In the genomic region with DNA sequence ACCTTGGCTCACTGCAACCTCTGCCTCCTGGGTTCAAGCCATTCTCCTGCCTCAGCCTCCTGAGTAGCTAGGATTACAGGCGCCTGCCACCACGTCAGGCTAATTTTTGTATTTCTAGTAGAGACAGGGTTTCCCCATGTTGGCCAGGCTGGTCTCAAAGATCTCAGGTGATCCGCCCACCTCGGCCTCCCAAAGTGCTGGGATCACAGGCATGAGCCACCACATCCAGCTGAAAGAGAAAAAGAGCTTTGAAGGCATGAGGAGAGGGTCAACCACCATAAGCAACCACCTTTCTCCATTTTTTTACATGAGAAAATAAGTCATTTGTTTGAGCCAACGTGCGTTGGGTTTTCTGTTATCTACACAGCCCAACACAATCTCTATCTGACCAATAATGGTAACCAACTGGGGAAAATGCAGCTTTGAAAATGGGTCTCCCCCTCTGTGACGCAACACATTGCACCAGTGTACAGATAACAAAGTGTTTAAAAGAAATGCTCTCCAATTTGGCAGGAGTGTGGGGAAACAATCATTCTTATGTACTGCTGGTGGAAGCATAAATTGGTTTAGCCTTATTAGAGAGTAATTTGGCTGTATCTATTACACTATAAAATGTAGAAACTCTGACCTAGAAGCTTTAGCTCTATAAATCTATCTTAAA, we compare ENCODE assay signal across 2 cellular contexts.
TF ChIP-seq lines count a peak whose summit lies in the region.

No MANE protein-coding gene starts in this region.

TF ChIP-seq in K562, 482 proteins besides CTCF, POLR2A, EP300 and RAD21 (continues in another document):
- TF ChIP-seq CEBPG (CRISPR knock-in tag; IDR thresholded peaks at IDR 0.05) (no peak), CEBPG (tag; conservative IDR thresholded peaks at IDR 0.05 in 1 of 2, IDR thresholded peaks at IDR 0.05 in 1 of 2) (peak; percentile 81 to 84), CBX5 (IDR thresholded peaks at IDR 0.05; ENCODE audit: borderline replicate concordance, low read depth) (no peak), PRMT5 (CRISPR knock-in tag; IDR thresholded peaks at IDR 0.05) (no peak), NR2C1 (IDR thresholded peaks at IDR 0.05) (no peak), NR2C1 (tag; IDR thresholded peaks at IDR 0.05) (no peak), FOXP1 (CRISPR knock-in tag; IDR thresholded peaks at IDR 0.05) (no peak), CREB1 (IDR thresholded peaks at IDR 0.05) (no peak), CREB1 (CRISPR knock-in tag; IDR thresholded peaks at IDR 0.05) (no peak), ZBTB17 (CRISPR knock-in tag; IDR thresholded peaks at IDR 0.05) (no peak), CEBPB (tag; IDR thresholded peaks at IDR 0.05) (peak; percentile 91), RFX5 (IDR thresholded peaks at IDR 0.05; ENCODE audit: low read depth, low read length) (no peak), NFATC3 (IDR thresholded peaks at IDR 0.05) (no peak), ZNF133 (CRISPR knock-in tag; IDR thresholded peaks at IDR 0.05) (no peak), ARID1B (IDR thresholded peaks at IDR 0.05) (0 out of 2 replicates have a peak, but pooled peaks have one; percentile 11), TEAD1 (CRISPR knock-in tag; IDR thresholded peaks at IDR 0.05) (no peak), ATF1 (CRISPR knock-in tag; IDR thresholded peaks at IDR 0.05) (no peak), ATF1 (tag; IDR thresholded peaks at IDR 0.05) (peak; percentile 68), IFI16 (CRISPR knock-in tag; IDR thresholded peaks at IDR 0.05) (no peak), TAL1 (IDR thresholded peaks at IDR 0.05) (0 out of 2 replicates have a peak, but pooled peaks have one; percentile 9), ZNF561 (CRISPR knock-in tag; conservative IDR thresholded peaks at IDR 0.05) (no peak), POLR2AphosphoS2 (IDR thresholded peaks at IDR 0.05; ENCODE audit: low read length) (no peak), NONO (IDR thresholded peaks at IDR 0.05; ENCODE audit: low read depth in 2 of 2, low read length in 1 of 2) (no peak), UBTF (IDR thresholded peaks at IDR 0.05; ENCODE audit: borderline replicate concordance in 1 of 2, low read depth in 2 of 2, low read length in 2 of 2) (no peak), RBM14 (IDR thresholded peaks at IDR 0.05; ENCODE audit: borderline replicate concordance, insufficient read depth, low read depth, low read length) (no peak), TRIM28 (IDR thresholded peaks at IDR 0.05) (no peak), SREBF1 (IDR thresholded peaks at IDR 0.05; ENCODE audit: borderline replicate concordance, low read depth, low read length) (no peak), NRF1 (conservative IDR thresholded peaks at IDR 0.05 in 1 of 2, IDR thresholded peaks at IDR 0.05 in 1 of 2) (no peak), EHMT2 (IDR thresholded peaks at IDR 0.05) (no peak), SMC3 (conservative IDR thresholded peaks at IDR 0.05; ENCODE audit: insufficient read depth, low read depth, low read length) (no peak), MCM7 (IDR thresholded peaks at IDR 0.05) (no peak), U2AF1 (optimal IDR thresholded peaks at IDR 0.05; ENCODE audit: low read depth, low read length) (no peak), TFAM (CRISPR knock-in tag; conservative IDR thresholded peaks at IDR 0.05) (no peak), POLR3G (IDR thresholded peaks at IDR 0.05; ENCODE audit: extremely low read depth, insufficient read length, insufficient replicate concordance) (no peak)
- TF ChIP-seq, protein P1, sequence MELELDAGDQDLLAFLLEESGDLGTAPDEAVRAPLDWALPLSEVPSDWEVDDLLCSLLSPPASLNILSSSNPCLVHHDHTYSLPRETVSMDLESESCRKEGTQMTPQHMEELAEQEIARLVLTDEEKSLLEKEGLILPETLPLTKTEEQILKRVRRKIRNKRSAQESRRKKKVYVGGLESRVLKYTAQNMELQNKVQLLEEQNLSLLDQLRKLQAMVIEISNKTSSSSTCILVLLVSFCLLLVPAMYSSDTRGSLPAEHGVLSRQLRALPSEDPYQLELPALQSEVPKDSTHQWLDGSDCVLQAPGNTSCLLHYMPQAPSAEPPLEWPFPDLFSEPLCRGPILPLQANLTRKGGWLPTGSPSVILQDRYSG (tag; conservative IDR thresholded peaks at IDR 0.05; ENCODE audit: low read depth), result no peak
- TF ChIP-seq, protein P2, sequence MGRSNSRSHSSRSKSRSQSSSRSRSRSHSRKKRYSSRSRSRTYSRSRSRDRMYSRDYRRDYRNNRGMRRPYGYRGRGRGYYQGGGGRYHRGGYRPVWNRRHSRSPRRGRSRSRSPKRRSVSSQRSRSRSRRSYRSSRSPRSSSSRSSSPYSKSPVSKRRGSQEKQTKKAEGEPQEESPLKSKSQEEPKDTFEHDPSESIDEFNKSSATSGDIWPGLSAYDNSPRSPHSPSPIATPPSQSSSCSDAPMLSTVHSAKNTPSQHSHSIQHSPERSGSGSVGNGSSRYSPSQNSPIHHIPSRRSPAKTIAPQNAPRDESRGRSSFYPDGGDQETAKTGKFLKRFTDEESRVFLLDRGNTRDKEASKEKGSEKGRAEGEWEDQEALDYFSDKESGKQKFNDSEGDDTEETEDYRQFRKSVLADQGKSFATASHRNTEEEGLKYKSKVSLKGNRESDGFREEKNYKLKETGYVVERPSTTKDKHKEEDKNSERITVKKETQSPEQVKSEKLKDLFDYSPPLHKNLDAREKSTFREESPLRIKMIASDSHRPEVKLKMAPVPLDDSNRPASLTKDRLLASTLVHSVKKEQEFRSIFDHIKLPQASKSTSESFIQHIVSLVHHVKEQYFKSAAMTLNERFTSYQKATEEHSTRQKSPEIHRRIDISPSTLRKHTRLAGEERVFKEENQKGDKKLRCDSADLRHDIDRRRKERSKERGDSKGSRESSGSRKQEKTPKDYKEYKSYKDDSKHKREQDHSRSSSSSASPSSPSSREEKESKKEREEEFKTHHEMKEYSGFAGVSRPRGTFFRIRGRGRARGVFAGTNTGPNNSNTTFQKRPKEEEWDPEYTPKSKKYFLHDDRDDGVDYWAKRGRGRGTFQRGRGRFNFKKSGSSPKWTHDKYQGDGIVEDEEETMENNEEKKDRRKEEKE (IDR thresholded peaks at IDR 0.05; ENCODE audit: borderline replicate concordance in 1 of 2, control insufficient read depth in 1 of 2, low read depth in 2 of 2, low read length in 1 of 2), result no peak

TF ChIP-seq in HepG2, 621 proteins besides CTCF, POLR2A, EP300 and RAD21:
- TF ChIP-seq RBM22 (optimal IDR thresholded peaks at IDR 0.05; ENCODE audit: low read length) (no peak), ZNF891 (CRISPR knock-in tag; IDR thresholded peaks at IDR 0.05) (no peak), KLF13 (CRISPR knock-in tag; IDR thresholded peaks at IDR 0.05) (no peak), ZNF556 (CRISPR knock-in tag; IDR thresholded peaks at IDR 0.05; ENCODE audit: borderline replicate concordance) (no peak), ZNF598 (CRISPR knock-in tag; IDR thresholded peaks at IDR 0.05; ENCODE audit: borderline replicate concordance) (no peak), ZBTB46 (CRISPR knock-in tag; IDR thresholded peaks at IDR 0.05; ENCODE audit: borderline replicate concordance) (no peak), PHF8 (CRISPR knock-in tag; IDR thresholded peaks at IDR 0.05) (no peak), RNF2 (conservative IDR thresholded peaks at IDR 0.05; ENCODE audit: low read depth) (no peak), MEIS2 (CRISPR knock-in tag; IDR thresholded peaks at IDR 0.05) (no peak), ISX (CRISPR knock-in tag; conservative IDR thresholded peaks at IDR 0.05) (no peak), IKZF5 (CRISPR knock-in tag; IDR thresholded peaks at IDR 0.05) (no peak), GABPA (IDR thresholded peaks at IDR 0.05; ENCODE audit: low read depth, low read length) (no peak), GABPA (CRISPR knock-in tag; IDR thresholded peaks at IDR 0.05; ENCODE audit: low read depth) (no peak), ZNF570 (CRISPR knock-in tag; IDR thresholded peaks at IDR 0.05; ENCODE audit: borderline replicate concordance) (no peak), ZNF446 (CRISPR knock-in tag; IDR thresholded peaks at IDR 0.05) (no peak), LCORL (IDR thresholded peaks at IDR 0.05) (no peak), LCORL (CRISPR knock-in tag; IDR thresholded peaks at IDR 0.05) (no peak)
- TF ChIP-seq, protein P3, sequence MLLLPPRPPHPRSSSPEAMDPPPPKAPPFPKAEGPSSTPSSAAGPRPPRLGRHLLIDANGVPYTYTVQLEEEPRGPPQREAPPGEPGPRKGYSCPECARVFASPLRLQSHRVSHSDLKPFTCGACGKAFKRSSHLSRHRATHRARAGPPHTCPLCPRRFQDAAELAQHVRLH (CRISPR knock-in tag; IDR thresholded peaks at IDR 0.05; ENCODE audit: borderline replicate concordance, low read depth), result no peak
- TF ChIP-seq, protein P4, sequence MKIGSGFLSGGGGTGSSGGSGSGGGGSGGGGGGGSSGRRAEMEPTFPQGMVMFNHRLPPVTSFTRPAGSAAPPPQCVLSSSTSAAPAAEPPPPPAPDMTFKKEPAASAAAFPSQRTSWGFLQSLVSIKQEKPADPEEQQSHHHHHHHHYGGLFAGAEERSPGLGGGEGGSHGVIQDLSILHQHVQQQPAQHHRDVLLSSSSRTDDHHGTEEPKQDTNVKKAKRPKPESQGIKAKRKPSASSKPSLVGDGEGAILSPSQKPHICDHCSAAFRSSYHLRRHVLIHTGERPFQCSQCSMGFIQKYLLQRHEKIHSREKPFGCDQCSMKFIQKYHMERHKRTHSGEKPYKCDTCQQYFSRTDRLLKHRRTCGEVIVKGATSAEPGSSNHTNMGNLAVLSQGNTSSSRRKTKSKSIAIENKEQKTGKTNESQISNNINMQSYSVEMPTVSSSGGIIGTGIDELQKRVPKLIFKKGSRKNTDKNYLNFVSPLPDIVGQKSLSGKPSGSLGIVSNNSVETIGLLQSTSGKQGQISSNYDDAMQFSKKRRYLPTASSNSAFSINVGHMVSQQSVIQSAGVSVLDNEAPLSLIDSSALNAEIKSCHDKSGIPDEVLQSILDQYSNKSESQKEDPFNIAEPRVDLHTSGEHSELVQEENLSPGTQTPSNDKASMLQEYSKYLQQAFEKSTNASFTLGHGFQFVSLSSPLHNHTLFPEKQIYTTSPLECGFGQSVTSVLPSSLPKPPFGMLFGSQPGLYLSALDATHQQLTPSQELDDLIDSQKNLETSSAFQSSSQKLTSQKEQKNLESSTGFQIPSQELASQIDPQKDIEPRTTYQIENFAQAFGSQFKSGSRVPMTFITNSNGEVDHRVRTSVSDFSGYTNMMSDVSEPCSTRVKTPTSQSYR (CRISPR knock-in tag; IDR thresholded peaks at IDR 0.05; ENCODE audit: borderline replicate concordance), result no peak
TF ChIP-seq in HepG2: peak in this region for 0.
